Comparison of ENCODE assay signal across 9 cellular contexts in the genomic region with DNA sequence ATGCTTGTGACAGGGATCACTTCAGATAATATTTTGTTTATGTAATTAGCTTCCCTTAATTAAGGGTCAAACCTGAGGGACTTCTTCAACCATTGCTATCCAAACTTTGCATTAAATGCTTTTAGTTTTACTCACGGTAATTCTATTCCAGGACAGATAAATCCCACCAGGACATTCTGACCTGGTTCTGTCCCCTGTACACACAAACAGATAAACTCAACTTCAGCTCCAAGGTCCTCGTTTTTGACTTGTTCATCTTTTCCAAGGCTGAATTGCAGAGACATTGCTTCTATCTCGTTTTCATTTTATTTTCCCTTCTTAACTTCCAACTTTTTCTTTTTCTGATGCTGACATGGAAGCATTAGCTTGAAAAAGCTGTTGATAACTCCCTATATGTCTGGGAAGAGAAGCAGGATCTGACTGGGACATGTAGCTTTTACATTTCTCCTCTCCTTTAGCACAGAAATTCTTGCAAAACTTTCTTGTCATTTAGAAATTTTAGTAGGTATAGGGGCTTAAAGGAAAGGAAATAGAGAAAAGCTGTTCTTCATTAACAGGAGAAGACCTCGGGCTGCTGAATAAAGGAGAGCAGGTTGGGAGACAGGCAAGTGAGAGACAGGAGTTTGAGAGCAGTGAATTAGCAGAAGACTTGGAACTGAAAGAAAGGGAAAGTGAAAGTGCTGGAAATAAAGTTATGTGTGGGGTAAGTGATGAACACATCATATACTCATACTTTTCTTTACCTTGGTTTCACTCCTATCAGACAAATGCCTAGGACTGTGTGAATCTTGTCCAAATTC.
DNase-seq lines count a peak whose midpoint lies in the region; ATAC-seq and TF ChIP-seq lines count a peak whose summit lies in the region.
"Had no signal": no experiment of that assay in that cellular context is flagged by ENCODE, and none has a peak within 500 bp of the region (broad histone marks: within the 10 kb centered on the region; RNA-seq: fewer than 3 reads in every experiment).

No MANE protein-coding gene starts in this region.

- DNase-seq in EH (ENCODE audit: low read depth) (peak; percentile 51), RWPE2 (ENCODE audit: low spot score) (no peak), esophagus muscularis mucosa (ENCODE audit: extremely low spot score) (no peak), prostate gland (ENCODE audit: low spot score) (no peak), NCI-H187 treated with DMSO at 0.1 percent for 48 hours (lab: John Stamatoyannopoulos, UW) (no peak), NCI-H2227 (lab: John Stamatoyannopoulos, UW; ENCODE audit: unreplicated experiment) (no peak)

- intact Hi-C loops in esophagus muscularis mucosa (cut with DNase I) (no loop called here), prostate gland (cut with DNase I) (loop anchor here (5.0 kb wide), 1 partner anchor 231 kb away; a partner anchor contains a TSS)

- no peaks in the 10 kb centered on the region for H3K36me3 ChIP-seq in RWPE2 (ENCODE audit: low read depth)
- H3K36me3 ChIP-seq in esophagus muscularis mucosa = no peaks in the 10 kb centered on the region
- no peaks in the 10 kb centered on the region for H3K36me3 ChIP-seq in prostate gland

- peak; percentile 74 for ATAC-seq in HG02642 (IDR thresholded peaks at IDR 0.05; ENCODE audit: poor library complexity, unreplicated experiment)
- peak; percentile 45; the same call in 2 of the 3 replicates for ATAC-seq in RWPE2 (ENCODE audit: low read depth)
- ATAC-seq in GM21576 (IDR thresholded peaks at IDR 0.05; ENCODE audit: unreplicated experiment) = no peak

- TF ChIP-seq CTCF in RWPE2 (IDR thresholded peaks at IDR 0.05; ENCODE audit: poor library complexity, severe bottlenecking) (no peak), esophagus muscularis mucosa (IDR thresholded peaks at IDR 0.05) (no peak), prostate gland (IDR thresholded peaks at IDR 0.05) (no peak)

- H3K4me1 ChIP-seq in RWPE2 (ENCODE audit: insufficient read depth, poor library complexity, severe bottlenecking) (no peaks in the 10 kb centered on the region), esophagus muscularis mucosa (peaks cover 0 to 13% (median 11%) of the 10 kb centered on the region in 4 donors), prostate gland (replicated peaks) (no peaks in the 10 kb centered on the region)

- TF ChIP-seq POLR2A in esophagus muscularis mucosa (IDR thresholded peaks at IDR 0.05; ENCODE audit: low read depth) = no peak
- TF ChIP-seq POLR2A in prostate gland (IDR thresholded peaks at IDR 0.05) = no peak

- H3K27ac ChIP-seq in RWPE2 (ENCODE audit: poor library complexity, severe bottlenecking) (no peak overlapping the region), esophagus muscularis mucosa (replicated peaks in 1 of 4) (peak overlapping the region in 2 of 4 donors; percentile 12 to 40), prostate gland (peak overlapping the region; percentile 1 to 37)
- H3K27ac ChIP-seq: KMS-11 had no signal

- H3K9me3 ChIP-seq in RWPE2 (ENCODE audit: severe bottlenecking) (no peaks in the 10 kb centered on the region), esophagus muscularis mucosa (no peaks in the 10 kb centered on the region), prostate gland (no peaks in the 10 kb centered on the region)

- H3K27me3 ChIP-seq in RWPE2 (ENCODE audit: insufficient read depth, poor library complexity, severe bottlenecking) = no peaks in the 10 kb centered on the region
- H3K27me3 ChIP-seq in esophagus muscularis mucosa = no peaks in the 10 kb centered on the region
- H3K27me3 ChIP-seq in prostate gland (replicated peaks; ENCODE audit: insufficient read depth) = no peaks in the 10 kb centered on the region

- WGBS in esophagus muscularis mucosa = 42% methylated on average over 4 of the region's 4 CpGs
- 34% methylated on average over 4 of the region's 4 CpGs for WGBS in prostate gland

- no peak for TF ChIP-seq EP300 in esophagus muscularis mucosa (IDR thresholded peaks at IDR 0.05)

- no peak overlapping the region for H3K4me3 ChIP-seq in RWPE2 (ENCODE audit: severe bottlenecking)
- peak overlapping the region; percentile 31 to 51 (median 36) for H3K4me3 ChIP-seq in esophagus muscularis mucosa
- peak overlapping the region in 1 of 2 donors; percentile 7 for H3K4me3 ChIP-seq in prostate gland
